ENCODE assay signal across 8 cellular contexts in the genomic region with DNA sequence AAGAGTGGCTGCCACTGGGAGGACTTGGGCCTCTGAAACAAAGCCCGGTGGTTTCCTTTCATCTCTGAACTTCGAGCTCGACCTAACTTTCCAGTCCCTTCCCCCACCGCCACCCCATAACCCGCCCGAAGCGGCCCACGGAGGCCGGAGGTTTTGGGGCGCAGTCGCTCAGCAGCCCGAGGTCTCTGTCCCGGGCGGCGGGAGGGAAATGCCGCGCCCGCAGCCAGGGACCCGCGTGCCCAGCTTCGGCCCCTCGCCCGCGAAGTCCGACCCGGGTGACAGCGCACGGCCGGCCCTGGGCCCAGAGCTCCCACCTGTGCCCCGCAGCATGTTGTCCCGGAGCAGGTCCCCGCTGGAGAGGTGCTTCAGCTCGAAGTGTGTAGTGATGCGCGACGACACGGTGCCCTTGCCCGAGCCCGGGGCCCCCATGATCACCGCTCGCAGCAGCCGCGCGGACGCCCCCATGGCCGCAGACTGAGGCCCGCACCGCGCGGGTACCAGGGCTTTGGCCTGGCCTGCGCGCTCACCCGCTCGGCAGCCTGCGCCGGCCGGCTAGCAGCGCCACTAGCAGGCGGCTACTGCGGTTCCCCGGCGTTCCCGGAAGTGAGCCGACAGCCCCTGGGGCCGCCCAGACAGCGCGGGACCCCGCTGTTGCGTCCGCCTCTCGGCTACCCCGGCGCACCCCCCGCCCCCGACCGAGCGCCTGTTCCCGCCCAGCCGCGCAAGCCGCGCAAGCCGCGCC. TPM values are rescaled to one million over a fixed set of nuclear protein-coding genes. Genes with fewer than 3 reads are reported as not detected.
A peak's percentile ranks its signal among the peaks of the same experiment; 100 is the strongest.
DNase-seq lines count a peak whose midpoint lies in the region; ATAC-seq lines count a peak whose summit lies in the region.

A gene (minus strand): TSS at position 580 of the 742 bp plus-strand sequence. CDS start 115 bp downstream, at position 465.

- H3K27ac ChIP-seq in CD4-positive, CD25-positive, alpha-beta regulatory T cell (ENCODE audit: insufficient read depth, low read length, poor library complexity, severe bottlenecking), result peak within 1 kb of the TSS; percentile 74

- H3K9me3 Mint-ChIP-seq in CD4-positive, CD25-positive, alpha-beta regulatory T cell, result no peaks in the 10 kb centered on the region

- no peaks in the 10 kb centered on the region for H3K36me3 ChIP-seq in CD4-positive, CD25-positive, alpha-beta regulatory T cell (ENCODE audit: control insufficient read depth, insufficient read depth, low read length)

- peak within 1 kb of the TSS; percentile 93 to 98 (median 95) for H3K27ac Mint-ChIP-seq in CD4-positive, CD25-positive, alpha-beta regulatory T cell

- no peaks in the 10 kb centered on the region for H3K27me3 ChIP-seq in CD4-positive, CD25-positive, alpha-beta regulatory T cell (ENCODE audit: control insufficient read depth, insufficient read depth, low read length)

- peak; percentile 95 for ATAC-seq in CD4-positive, CD25-positive, alpha-beta regulatory T cell (ENCODE audit: low read depth in 2 of 2)
- ATAC-seq in GM19328 (IDR thresholded peaks at IDR 0.05; ENCODE audit: unreplicated experiment) (peak; percentile 89), HG03460 (IDR thresholded peaks at IDR 0.05; ENCODE audit: unreplicated experiment) (peak; percentile 87)

- DNase-seq in CD4-positive, CD25-positive, alpha-beta regulatory T cell, result peak; percentile 84 to 90 (median 87)
- DNase-seq in NCI-H82 treated with DMSO at 0.1 percent for 48 hours (lab: John Stamatoyannopoulos, UW; ENCODE audit: unreplicated experiment) (peak; percentile 36), medulla oblongata (ENCODE audit: extremely low spot score) (peak; percentile 76)
- DNase-seq in activated CD8-positive, alpha-beta memory T cell treated with anti-CD3 and anti-CD28 coated beads for 24 hours, result peak; percentile 91
- peak; percentile 72 for DNase-seq in effector CD8-positive, alpha-beta T cell (lab: John Stamatoyannopoulos, UW)
- DNase-seq in stimulated activated CD8-positive, alpha-beta memory T cell treated with anti-CD3 and anti-CD28 coated beads, Interleukin-12 subunit alpha, Interleukin-12 subunit beta, amount 100 ng/mL, for 1 hour (ENCODE audit: low read depth), result peak; percentile 72

- peaks cover 41% of the 10 kb centered on the region for H3K4me1 ChIP-seq in CD4-positive, CD25-positive, alpha-beta regulatory T cell (ENCODE audit: control insufficient read depth, insufficient read depth, low read length, poor library complexity, severe bottlenecking)

- H3K9me3 ChIP-seq in CD4-positive, CD25-positive, alpha-beta regulatory T cell (ENCODE audit: control insufficient read depth in 2 of 2, low read length in 2 of 2), result no peaks in the 10 kb centered on the region

- H3K27me3 Mint-ChIP-seq in CD4-positive, CD25-positive, alpha-beta regulatory T cell, result no peaks in the 10 kb centered on the region

- H3K36me3 Mint-ChIP-seq in CD4-positive, CD25-positive, alpha-beta regulatory T cell, result no peaks in the 10 kb centered on the region

- H3K4me1 Mint-ChIP-seq in CD4-positive, CD25-positive, alpha-beta regulatory T cell, result peaks cover 16 to 47% (median 29%) of the 10 kb centered on the region in 4 donors

- peak within 1 kb of the TSS; percentile 92 to 99 (median 94) for H3K4me3 Mint-ChIP-seq in CD4-positive, CD25-positive, alpha-beta regulatory T cell

- peak within 1 kb of the TSS; percentile 93 for H3K4me3 ChIP-seq in CD4-positive, CD25-positive, alpha-beta regulatory T cell (ENCODE audit: low read depth, low read length)

RNA-seq across cellular contexts. Expression of the gene that starts here (rescaled TPM):
- total RNA-seq in CD4-positive, CD25-positive, alpha-beta regulatory T cell, result 21.7 TPM
- 10 to 100 TPM; 38.0 to 47.3 (median 42.5) TPM for polyA plus RNA-seq in CD4-positive, CD25-positive, alpha-beta regulatory T cell

Comparison
In these comparisons a context has a peak if more than half of its experiments do, and no peak if none do; other contexts are left out.
1. Peak in every context shown above with its lines: DNase-seq, ATAC-seq, H3K4me3 ChIP-seq and H3K27ac ChIP-seq.
2. DNase-seq: peak in every context shown above with its lines; median percentile 91 in activated CD8-positive, alpha-beta memory T cell treated with anti-CD3 and anti-CD28 coated beads for 24 hours; 87 in CD4-positive, CD25-positive, alpha-beta regulatory T cell; 76 in medulla oblongata; 72 in effector CD8-positive, alpha-beta T cell; 72 in stimulated activated CD8-positive, alpha-beta memory T cell treated with anti-CD3 and anti-CD28 coated beads, Interleukin-12 subunit alpha, Interleukin-12 subunit beta, amount 100 ng/mL, for 1 hour; 36 in NCI-H82 treated with DMSO at 0.1 percent for 48 hours.